ENCODE assay signal across 18 cellular contexts in the genomic region with DNA sequence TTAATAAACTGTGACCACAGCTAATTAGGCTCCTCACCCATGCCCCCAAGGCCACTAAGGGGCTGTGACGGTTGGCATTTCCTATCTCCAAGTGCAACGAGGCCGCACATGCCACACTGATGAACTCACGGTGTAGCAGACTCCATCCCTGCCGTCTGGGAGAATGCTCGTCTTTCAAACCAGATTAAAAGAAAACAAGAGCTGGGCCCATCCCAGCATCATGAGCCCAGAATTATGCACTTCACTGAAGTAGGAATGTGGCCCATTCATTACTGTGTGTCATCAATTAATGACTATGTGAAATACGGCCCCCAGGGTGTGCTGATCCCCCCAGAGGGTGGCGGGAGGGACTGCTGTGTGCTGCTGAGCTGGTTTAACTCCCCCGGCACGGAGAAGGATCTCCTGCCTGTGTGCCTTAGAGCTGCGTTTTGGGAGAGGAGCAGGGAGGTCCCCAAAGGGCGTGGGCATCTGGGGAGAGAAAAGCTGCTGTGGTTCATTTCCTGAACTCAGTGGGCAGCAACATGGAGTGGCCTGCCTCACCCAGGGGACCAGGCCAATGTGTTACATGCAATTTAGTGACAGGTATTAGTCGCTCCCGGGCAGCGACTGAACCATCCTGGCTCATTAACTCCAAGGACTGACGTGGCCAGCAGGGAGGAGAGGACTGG.
DNase-seq lines count a peak whose midpoint lies in the region; ATAC-seq and TF ChIP-seq lines count a peak whose summit lies in the region.
"Had no signal": no experiment of that assay in that cellular context is flagged by ENCODE, and none has a peak within 500 bp of the region (broad histone marks: within the 10 kb centered on the region; RNA-seq: fewer than 3 reads in every experiment).

No MANE protein-coding gene starts in this region.

- no peak overlapping the region for H3K4me3 ChIP-seq in cardiac fibroblast (replicated peaks in 1 of 2; ENCODE audit: low read depth in 2 of 2, low read length in 2 of 2)
- H3K4me3 ChIP-seq: esophagus squamous epithelium had no signal

- no peak for DNase-seq in stimulated activated naive CD8-positive, alpha-beta T cell treated with anti-CD3 and anti-CD28 coated beads, Interleukin-15, amount 100 ng/mL, for 72 hours
- no peak for DNase-seq in stimulated activated naive CD8-positive, alpha-beta T cell treated with anti-CD3 and anti-CD28 coated beads, Interleukin-15, Interleukin-2, amounts not matched to agents 100 U/mL and 50 U/mL, for 24 hours
- DNase-seq in cardiac fibroblast (ENCODE audit: low read depth in 2 of 2) (peak; percentile 16 to 80), mesenteric fat pad (ENCODE audit: low spot score) (peak; percentile 80), T-helper 1 cell (no peak), activated gamma-delta T cell treated with Interleukin-2 at 50 U/mL for 16 hours (no peak)
- DNase-seq in stimulated activated effector memory CD8-positive, alpha-beta T cell treated with anti-CD3 and anti-CD28 coated beads, Interleukin-12 subunit alpha, Interleukin-12 subunit beta, amount 100 ng/mL, for 72 hours (ENCODE audit: low spot score in 2 of 2): no peak
- DNase-seq: ACHN; DMS53; esophagus squamous epithelium; NCI-H1105; NCI-H526; Right ventricle myocardium superior; stimulated activated CD4-positive, alpha-beta T cell treated with anti-CD3 and anti-CD28 coated beads, Interleukin-4, amount 100 ng/mL, for 4 hours; substantia nigra had no signal

- no peak for TF ChIP-seq CTCF in cardiac fibroblast (IDR thresholded peaks at IDR 0.05; ENCODE audit: low read depth, low read length)

- ATAC-seq in stimulated activated naive CD8-positive, alpha-beta T cell treated with anti-CD3 and anti-CD28 coated beads, Interleukin-15, amount 100 ng/mL, for 72 hours: no peak
- no peak for ATAC-seq in stimulated activated naive CD8-positive, alpha-beta T cell treated with anti-CD3 and anti-CD28 coated beads, Interleukin-15, Interleukin-2, amounts not matched to agents 100 U/mL and 50 U/mL, for 24 hours
- no peak for ATAC-seq in stimulated activated effector memory CD8-positive, alpha-beta T cell treated with anti-CD3 and anti-CD28 coated beads, Interleukin-12 subunit alpha, Interleukin-12 subunit beta, amount 100 ng/mL, for 72 hours
- ATAC-seq in GM18520 (IDR thresholded peaks at IDR 0.05; ENCODE audit: unreplicated experiment): no peak
- ATAC-seq: WTC11 had no signal

- peak overlapping the region; percentile 48 to 62 for H3K27ac Mint-ChIP-seq in stimulated activated naive CD8-positive, alpha-beta T cell treated with anti-CD3 and anti-CD28 coated beads, Interleukin-15, amount 100 ng/mL, for 72 hours
- no peak overlapping the region for H3K27ac Mint-ChIP-seq in stimulated activated effector memory CD8-positive, alpha-beta T cell treated with anti-CD3 and anti-CD28 coated beads, Interleukin-12 subunit alpha, Interleukin-12 subunit beta, amount 100 ng/mL, for 72 hours
- H3K27ac Mint-ChIP-seq: WTC11 had no signal

- no peak overlapping the region for H3K4me3 Mint-ChIP-seq in stimulated activated naive CD8-positive, alpha-beta T cell treated with anti-CD3 and anti-CD28 coated beads, Interleukin-15, amount 100 ng/mL, for 72 hours
- no peak overlapping the region for H3K4me3 Mint-ChIP-seq in stimulated activated effector memory CD8-positive, alpha-beta T cell treated with anti-CD3 and anti-CD28 coated beads, Interleukin-12 subunit alpha, Interleukin-12 subunit beta, amount 100 ng/mL, for 72 hours
- H3K4me3 Mint-ChIP-seq: central memory CD8-positive, alpha-beta T cell; WTC11 had no signal

- H3K27me3 Mint-ChIP-seq in stimulated activated naive CD8-positive, alpha-beta T cell treated with anti-CD3 and anti-CD28 coated beads, Interleukin-15, amount 100 ng/mL, for 72 hours: peaks cover 45% of the 10 kb centered on the region

- no peaks in the 10 kb centered on the region for H3K4me1 Mint-ChIP-seq in stimulated activated naive CD8-positive, alpha-beta T cell treated with anti-CD3 and anti-CD28 coated beads, Interleukin-15, amount 100 ng/mL, for 72 hours
- no peaks in the 10 kb centered on the region for H3K4me1 Mint-ChIP-seq in stimulated activated effector memory CD8-positive, alpha-beta T cell treated with anti-CD3 and anti-CD28 coated beads, Interleukin-12 subunit alpha, Interleukin-12 subunit beta, amount 100 ng/mL, for 72 hours
- H3K4me1 Mint-ChIP-seq: central memory CD8-positive, alpha-beta T cell had no signal

- no peaks in the 10 kb centered on the region for H3K36me3 Mint-ChIP-seq in stimulated activated effector memory CD8-positive, alpha-beta T cell treated with anti-CD3 and anti-CD28 coated beads, Interleukin-12 subunit alpha, Interleukin-12 subunit beta, amount 100 ng/mL, for 72 hours
- H3K36me3 Mint-ChIP-seq: WTC11 had no signal

- no peaks in the 10 kb centered on the region for H3K9me3 Mint-ChIP-seq in stimulated activated naive CD8-positive, alpha-beta T cell treated with anti-CD3 and anti-CD28 coated beads, Interleukin-15, amount 100 ng/mL, for 72 hours
- no peaks in the 10 kb centered on the region for H3K9me3 Mint-ChIP-seq in stimulated activated effector memory CD8-positive, alpha-beta T cell treated with anti-CD3 and anti-CD28 coated beads, Interleukin-12 subunit alpha, Interleukin-12 subunit beta, amount 100 ng/mL, for 72 hours
- H3K9me3 Mint-ChIP-seq: central memory CD8-positive, alpha-beta T cell; WTC11 had no signal

Comparison
In these comparisons a context has a peak if more than half of its experiments do, and no peak if none do; other contexts are left out.
1. DNase-seq: peak in cardiac fibroblast (2 of 2) and mesenteric fat pad (single experiment); none in stimulated activated naive CD8-positive, alpha-beta T cell treated with anti-CD3 and anti-CD28 coated beads, Interleukin-15, amount 100 ng/mL, for 72 hours (0 of 2), stimulated activated naive CD8-positive, alpha-beta T cell treated with anti-CD3 and anti-CD28 coated beads, Interleukin-15, Interleukin-2, amounts not matched to agents 100 U/mL and 50 U/mL, for 24 hours (single experiment), T-helper 1 cell (0 of 5), activated gamma-delta T cell treated with Interleukin-2 at 50 U/mL for 16 hours (single experiment) and stimulated activated effector memory CD8-positive, alpha-beta T cell treated with anti-CD3 and anti-CD28 coated beads, Interleukin-12 subunit alpha, Interleukin-12 subunit beta, amount 100 ng/mL, for 72 hours (0 of 2).